Comparison of ENCODE assay signal across 18 cellular contexts in the genomic region with DNA sequence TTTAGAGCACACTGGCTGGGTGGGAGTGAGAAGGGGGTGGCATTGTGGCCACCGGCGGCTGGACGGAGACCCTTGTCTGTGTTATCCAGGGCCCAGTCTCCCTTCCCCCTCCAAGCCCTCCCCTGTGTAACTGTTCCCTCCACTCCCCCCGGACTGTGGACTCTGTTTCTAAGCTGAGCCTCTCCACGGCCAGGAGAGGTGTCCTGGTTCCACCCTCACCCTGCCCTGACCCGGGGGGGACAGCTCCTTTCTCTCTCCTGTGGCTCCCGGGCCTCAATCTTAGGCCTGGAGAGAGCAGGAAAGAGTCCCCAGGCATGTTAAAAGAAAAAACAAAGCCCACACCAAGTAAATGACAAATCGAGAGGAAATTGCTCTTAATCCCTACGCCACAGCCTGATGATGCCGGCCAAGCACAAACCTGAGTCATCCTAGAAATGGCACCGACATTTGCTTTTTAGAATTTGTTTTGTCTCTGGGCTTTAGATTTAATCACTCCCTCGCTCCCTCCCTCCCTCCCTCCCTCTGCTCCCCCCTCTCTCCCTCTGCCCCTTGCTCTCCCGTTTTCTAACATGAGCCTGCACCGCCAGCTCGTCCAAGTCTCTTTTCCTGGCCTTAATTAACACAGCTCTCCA.
DNase-seq lines count a peak whose midpoint lies in the region; ATAC-seq and TF ChIP-seq lines count a peak whose summit lies in the region.
"Had no signal": no experiment of that assay in that cellular context is flagged by ENCODE, and none has a peak within 500 bp of the region (broad histone marks: within the 10 kb centered on the region; RNA-seq: fewer than 3 reads in every experiment).

No MANE protein-coding gene starts in this region.

- no peak overlapping the region for H2AK5ac ChIP-seq in mesendoderm (ENCODE audit: low read length)

- H2BK15ac ChIP-seq in mesendoderm (replicated peaks; ENCODE audit: low read depth): no peak overlapping the region

- no peak overlapping the region for H3K9ac ChIP-seq in mesendoderm (ENCODE audit: low read length)
- H3K9ac ChIP-seq: KMS-11 had no signal

- H3K79me2 ChIP-seq in ACC112 (ENCODE audit: control insufficient read depth, insufficient read depth, low read length, unreplicated experiment): no peaks in the 10 kb centered on the region
- H3K79me2 ChIP-seq in mesendoderm (ENCODE audit: control insufficient read depth, insufficient read depth, low read length): no peaks in the 10 kb centered on the region

- no peak overlapping the region for H4K8ac ChIP-seq in mesendoderm (ENCODE audit: low read depth, low read length)

- ATAC-seq in effector memory CD8-positive, alpha-beta T cell (replicated peaks): no peak
- ATAC-seq: left ventricle myocardium superior had no signal

- H3K4me3 Mint-ChIP-seq in HFFc6 (no peak overlapping the region), chondrocyte (ENCODE audit: unreplicated experiment) (no peak overlapping the region), nephron progenitor cell (no peak overlapping the region)
- no peak overlapping the region for H3K4me3 Mint-ChIP-seq in effector memory CD8-positive, alpha-beta T cell
- H3K4me3 Mint-ChIP-seq: B cell had no signal

- DNase-seq in HFFc6 (peak; percentile 37), chondrocyte (ENCODE audit: low spot score) (no peak), mesendoderm (peak; percentile 31), stomach (no peak), nephron progenitor cell (no peak), NCI-H1694 (lab: John Stamatoyannopoulos, UW) (no peak)
- DNase-seq in effector memory CD8-positive, alpha-beta T cell: no peak
- DNase-seq: activated CD4-positive, CD25-positive, alpha-beta regulatory T cell treated with anti-CD3 and anti-CD28 coated beads, Interleukin-2, amount 50 U/mL, for 72 hours; activated T-cell treated with anti-CD3 and anti-CD28 coated beads, Interleukin-2, amount 50 U/mL, for 1 hour; effector CD8-positive, alpha-beta T cell; left ventricle myocardium superior; NCI-H2029; stimulated activated CD4-positive, alpha-beta T cell treated with anti-CD3 and anti-CD28 coated beads, Interleukin-12 subunit alpha, Interleukin-12 subunit beta, amount 100 ng/mL, for 4 hours; trophoblast cell had no signal

- H3K4ac ChIP-seq in mesendoderm (ENCODE audit: low read depth, low read length): no peak overlapping the region

- no peak overlapping the region for H3K23ac ChIP-seq in mesendoderm (ENCODE audit: low read length)

- H3K18ac ChIP-seq in mesendoderm (ENCODE audit: low read length): no peak overlapping the region

- H3K4me1 Mint-ChIP-seq in HFFc6 (ENCODE audit: low read depth): peaks cover 37% of the 10 kb centered on the region
- H3K4me1 Mint-ChIP-seq in chondrocyte (ENCODE audit: low read depth): peaks cover 7% of the 10 kb centered on the region
- peaks cover 53% of the 10 kb centered on the region for H3K4me1 Mint-ChIP-seq in nephron progenitor cell
- no peaks in the 10 kb centered on the region for H3K4me1 Mint-ChIP-seq in effector memory CD8-positive, alpha-beta T cell (ENCODE audit: low read depth in 2 of 2)
- H3K4me1 Mint-ChIP-seq: B cell had no signal

- no peak overlapping the region for H2BK120ac ChIP-seq in mesendoderm (ENCODE audit: low read depth, low read length)

- TF ChIP-seq POLR2A in stomach (IDR thresholded peaks at IDR 0.05): no peak

- H3K9me3 Mint-ChIP-seq in HFFc6 (no peaks in the 10 kb centered on the region), chondrocyte (ENCODE audit: low read depth) (no peaks in the 10 kb centered on the region), nephron progenitor cell (no peaks in the 10 kb centered on the region)
- no peaks in the 10 kb centered on the region for H3K9me3 Mint-ChIP-seq in effector memory CD8-positive, alpha-beta T cell

- no peaks in the 10 kb centered on the region for H3K36me3 ChIP-seq in ACC112 (ENCODE audit: insufficient read depth, low read length)
- H3K36me3 ChIP-seq in mesendoderm (ENCODE audit: control insufficient read depth, insufficient read depth, low read length): no peaks in the 10 kb centered on the region
- H3K36me3 ChIP-seq in stomach: no peaks in the 10 kb centered on the region
- H3K36me3 ChIP-seq: neutrophil had no signal

- TF ChIP-seq EP300 in stomach (IDR thresholded peaks at IDR 0.05): no peak

- H3K4me1 ChIP-seq in ACC112 (ENCODE audit: control insufficient read depth, insufficient read depth, low read length, unreplicated experiment) (peaks cover 10% of the 10 kb centered on the region), mesendoderm (ENCODE audit: control insufficient read depth, low read depth, low read length) (no peaks in the 10 kb centered on the region), stomach (no peaks in the 10 kb centered on the region)

- no peak overlapping the region for H4K5ac ChIP-seq in mesendoderm (ENCODE audit: low read length)

- H3K27ac Mint-ChIP-seq in HFFc6: peak overlapping the region; percentile 85
- peak overlapping the region; percentile 12 for H3K27ac Mint-ChIP-seq in chondrocyte (ENCODE audit: unreplicated experiment)
- H3K27ac Mint-ChIP-seq in nephron progenitor cell: no peak overlapping the region
- no peak overlapping the region for H3K27ac Mint-ChIP-seq in effector memory CD8-positive, alpha-beta T cell
- H3K27ac Mint-ChIP-seq: B cell had no signal

- no peaks in the 10 kb centered on the region for H3K27me3 ChIP-seq in ACC112 (ENCODE audit: insufficient read depth, low read length)
- no peaks in the 10 kb centered on the region for H3K27me3 ChIP-seq in mesendoderm (ENCODE audit: insufficient read depth, low read length, poor library complexity)
- peaks cover 0 to 6% (median 0%) of the 10 kb centered on the region in 3 donors for H3K27me3 ChIP-seq in stomach
- H3K27me3 ChIP-seq: neutrophil had no signal

- intact Hi-C loops in stomach (cut with DNase I; ENCODE audit: low total_unique reads): no loop called here

- H3K36me3 Mint-ChIP-seq in HFFc6 (ENCODE audit: low read depth) (no peaks in the 10 kb centered on the region), chondrocyte (ENCODE audit: low read depth) (no peaks in the 10 kb centered on the region), nephron progenitor cell (ENCODE audit: low read depth) (no peaks in the 10 kb centered on the region)
- H3K36me3 Mint-ChIP-seq in effector memory CD8-positive, alpha-beta T cell (ENCODE audit: insufficient read depth): no peaks in the 10 kb centered on the region

- H3K4me2 ChIP-seq in mesendoderm (ENCODE audit: low read length): no peak overlapping the region
- H3K4me2 ChIP-seq: KMS-11 had no signal

- H3K79me1 ChIP-seq in mesendoderm (ENCODE audit: low read length): no peaks in the 10 kb centered on the region

- H2BK5ac ChIP-seq in mesendoderm (ENCODE audit: low read length): no peak overlapping the region

- no peak overlapping the region for H3K56ac ChIP-seq in mesendoderm (ENCODE audit: low read length)

- no CpG with 5 or more reads among the region's 15 CpGs for WGBS in mesendoderm (ENCODE audit: extremely low coverage, insufficient coverage, low lambda C conversion rate)
- WGBS in stomach, 5 donors: 46 to 65% (median 52%) methylated on average over 10 to 15 of the region's 15 CpGs

- 0 out of 2 replicates have a peak overlapping the region, but pooled peaks have one; percentile 20 for H3K27ac ChIP-seq in ACC112 (ENCODE audit: low read depth, low read length)
- H3K27ac ChIP-seq in mesendoderm (ENCODE audit: low read depth, low read length): no peak overlapping the region
- H3K27ac ChIP-seq in stomach: no peak overlapping the region
- H3K27ac ChIP-seq: KMS-11, neutrophil had no signal

- TF ChIP-seq CTCF in HFFc6 (IDR thresholded peaks at IDR 0.05): no peak
- no peak for TF ChIP-seq CTCF in chondrocyte (IDR thresholded peaks at IDR 0.05)
- no peak for TF ChIP-seq CTCF in stomach (IDR thresholded peaks at IDR 0.05)
- TF ChIP-seq CTCF in nephron progenitor cell (IDR thresholded peaks at IDR 0.05): no peak

- H3K27me3 Mint-ChIP-seq in HFFc6 (ENCODE audit: insufficient read depth) (peaks cover 18% of the 10 kb centered on the region), chondrocyte (ENCODE audit: low read depth) (peaks cover 2% of the 10 kb centered on the region), nephron progenitor cell (ENCODE audit: low read depth, poor library complexity) (no peaks in the 10 kb centered on the region)
- H3K27me3 Mint-ChIP-seq in effector memory CD8-positive, alpha-beta T cell: peaks cover 6 to 16% of the 10 kb centered on the region in 2 donors
- H3K27me3 Mint-ChIP-seq: B cell had no signal

- H3K4me3 ChIP-seq in ACC112 (ENCODE audit: low read depth, low read length) (no peak overlapping the region), mesendoderm (ENCODE audit: low read length) (no peak overlapping the region), stomach (no peak overlapping the region)

- H2AFZ ChIP-seq in ACC112 (ENCODE audit: low read length, unreplicated experiment): peak overlapping the region; percentile 83

- no peaks in the 10 kb centered on the region for H3K9me3 ChIP-seq in stomach
- H3K9me3 ChIP-seq: neutrophil had no signal

Comparison
In these comparisons a context has a peak if more than half of its experiments do, and no peak if none do; other contexts are left out.
1. DNase-seq: peak in HFFc6 (single experiment) and mesendoderm (single experiment); none in chondrocyte (single experiment), stomach (single experiment), nephron progenitor cell (single experiment), NCI-H1694 (single experiment) and effector memory CD8-positive, alpha-beta T cell (0 of 3).
2. H3K27ac Mint-ChIP-seq: peak in HFFc6 (single experiment) and chondrocyte (single experiment); none in nephron progenitor cell (single experiment) and effector memory CD8-positive, alpha-beta T cell (0 of 2).